Comparison of ENCODE assay signal across 30 cellular contexts in the genomic region with DNA sequence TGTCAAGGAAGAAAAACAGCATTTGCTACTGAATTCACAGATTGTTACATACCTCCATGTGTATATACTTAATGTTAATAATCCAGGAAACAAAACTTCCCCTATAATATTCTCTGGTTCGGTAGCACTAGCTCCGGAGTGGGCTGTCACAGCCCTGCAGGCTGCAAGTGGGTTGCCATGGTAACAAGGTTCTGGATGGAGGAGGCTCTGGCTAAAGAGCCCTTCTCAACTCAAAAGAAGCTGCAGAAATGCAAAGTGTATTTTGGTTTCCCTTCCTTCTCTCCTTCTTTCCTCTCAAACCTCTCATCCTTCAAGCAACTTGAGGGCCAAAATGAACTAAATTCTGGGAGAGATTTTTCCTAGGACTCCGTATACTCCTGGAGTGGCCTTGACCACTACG. TPM values are rescaled to one million over a fixed set of nuclear protein-coding genes. Genes with fewer than 3 reads are reported as not detected.
DNase-seq lines count a peak whose midpoint lies in the region; ATAC-seq and TF ChIP-seq lines count a peak whose summit lies in the region.
"Had no signal": no experiment of that assay in that cellular context is flagged by ENCODE, and none has a peak within 500 bp of the region (broad histone marks: within the 10 kb centered on the region; RNA-seq: fewer than 3 reads in every experiment).

No MANE protein-coding gene starts in this region.

- H3K9me3 Mint-ChIP-seq in CD4-positive, alpha-beta T cell: peaks cover 2% of the 10 kb centered on the region
- H3K9me3 Mint-ChIP-seq in activated T-helper 17 cell treated with anti-CD3 and anti-CD28 coated beads, Interleukin-2, amount 50 U/mL, for 72 hours: peaks cover 8% of the 10 kb centered on the region
- H3K9me3 Mint-ChIP-seq: activated T-cell treated with anti-CD3 and anti-CD28 coated beads, Interleukin-2, amount 50 U/mL, for 24 hours; brain; mesothelial cell of epicardium; T-helper 1 cell treated with Interleukin-12 subunit alpha and Interleukin-12 subunit beta and Interleukin-4 antibody, amounts not matched to agents 30 μg/mL and 1 μg/mL, for 36 hours had no signal

- ATAC-seq in SK-N-SH treated with all-trans-retinoic acid at 6 μM for 48 hours (no peak), GM19035 (IDR thresholded peaks at IDR 0.05; ENCODE audit: unreplicated experiment) (no peak), upper lobe of left lung (ENCODE audit: low FRiP score in 2 of 2) (no peak)
- no peak for ATAC-seq in CD4-positive, alpha-beta T cell (ENCODE audit: poor library complexity)
- no peak for ATAC-seq in activated T-helper 17 cell treated with anti-CD3 and anti-CD28 coated beads, Interleukin-2, amount 50 U/mL, for 72 hours (replicated peaks)
- ATAC-seq: esophagus mucosa; left ventricle myocardium superior; natural killer cell treated with Interleukin-12 subunit alpha and Interleukin-12 subunit beta and Interleukin-15 and Interleukin-18, amount 100 ng/mL, for 72 hours; pancreas; right cardiac atrium; stimulated activated effector memory CD8-positive, alpha-beta T cell treated with anti-CD3 and anti-CD28 coated beads, Interleukin-12 subunit alpha, Interleukin-12 subunit beta, amount 100 ng/mL, for 72 hours had no signal

- H3K4me3 Mint-ChIP-seq in CD4-positive, alpha-beta T cell: no peak overlapping the region
- no peak overlapping the region for H3K4me3 Mint-ChIP-seq in activated T-helper 17 cell treated with anti-CD3 and anti-CD28 coated beads, Interleukin-2, amount 50 U/mL, for 72 hours
- H3K4me3 Mint-ChIP-seq: activated T-cell treated with anti-CD3 and anti-CD28 coated beads, Interleukin-2, amount 50 U/mL, for 24 hours; mesothelial cell of epicardium; natural killer cell treated with Interleukin-12 subunit alpha and Interleukin-12 subunit beta and Interleukin-15 and Interleukin-18, amount 100 ng/mL, for 72 hours; stimulated activated effector memory CD8-positive, alpha-beta T cell treated with anti-CD3 and anti-CD28 coated beads, Interleukin-12 subunit alpha, Interleukin-12 subunit beta, amount 100 ng/mL, for 72 hours; T-helper 1 cell treated with Interleukin-12 subunit alpha and Interleukin-12 subunit beta and Interleukin-4 antibody, amounts not matched to agents 30 μg/mL and 1 μg/mL, for 36 hours had no signal

- no peaks in the 10 kb centered on the region for H3K36me3 Mint-ChIP-seq in CD4-positive, alpha-beta T cell (ENCODE audit: low read depth)
- no peaks in the 10 kb centered on the region for H3K36me3 Mint-ChIP-seq in activated T-helper 17 cell treated with anti-CD3 and anti-CD28 coated beads, Interleukin-2, amount 50 U/mL, for 72 hours (ENCODE audit: low read depth)
- H3K36me3 Mint-ChIP-seq: mesothelial cell of epicardium; natural killer cell treated with Interleukin-12 subunit alpha and Interleukin-12 subunit beta and Interleukin-15 and Interleukin-18, amount 100 ng/mL, for 72 hours; stimulated activated effector memory CD8-positive, alpha-beta T cell treated with anti-CD3 and anti-CD28 coated beads, Interleukin-12 subunit alpha, Interleukin-12 subunit beta, amount 100 ng/mL, for 72 hours had no signal

- H3K9me3 ChIP-seq in SK-N-SH: no peaks in the 10 kb centered on the region
- H3K9me3 ChIP-seq in CD4-positive, alpha-beta T cell (ENCODE audit: control insufficient read depth, low read length): no peaks in the 10 kb centered on the region
- H3K9me3 ChIP-seq in upper lobe of left lung: no peaks in the 10 kb centered on the region
- H3K9me3 ChIP-seq: MG63, pancreas, Peyer's patch, SJSA1, spleen had no signal

- TF ChIP-seq EP300 in SK-N-SH (IDR thresholded peaks at IDR 0.05; ENCODE audit: borderline replicate concordance in 1 of 2, low read depth in 1 of 2, low read length in 1 of 2): no peak
- no peak for TF ChIP-seq EP300 in upper lobe of left lung (IDR thresholded peaks at IDR 0.05)

- H3K36me3 ChIP-seq in SK-N-SH (replicated peaks in 1 of 2; ENCODE audit: control insufficient read depth in 1 of 2, insufficient read depth in 2 of 2, low read length in 1 of 2): no peaks in the 10 kb centered on the region
- H3K36me3 ChIP-seq in upper lobe of left lung: no peaks in the 10 kb centered on the region
- H3K36me3 ChIP-seq: MG63, pancreas, Peyer's patch, SJSA1, spleen had no signal

- no peaks in the 10 kb centered on the region for H3K4me1 Mint-ChIP-seq in CD4-positive, alpha-beta T cell (ENCODE audit: low read depth)
- no peaks in the 10 kb centered on the region for H3K4me1 Mint-ChIP-seq in activated T-helper 17 cell treated with anti-CD3 and anti-CD28 coated beads, Interleukin-2, amount 50 U/mL, for 72 hours
- H3K4me1 Mint-ChIP-seq: mesothelial cell of epicardium; stimulated activated effector memory CD8-positive, alpha-beta T cell treated with anti-CD3 and anti-CD28 coated beads, Interleukin-12 subunit alpha, Interleukin-12 subunit beta, amount 100 ng/mL, for 72 hours had no signal

- H3K27ac Mint-ChIP-seq in CD4-positive, alpha-beta T cell: no peak overlapping the region
- no peak overlapping the region for H3K27ac Mint-ChIP-seq in activated T-helper 17 cell treated with anti-CD3 and anti-CD28 coated beads, Interleukin-2, amount 50 U/mL, for 72 hours
- H3K27ac Mint-ChIP-seq: activated T-cell treated with anti-CD3 and anti-CD28 coated beads, Interleukin-2, amount 50 U/mL, for 24 hours; mesothelial cell of epicardium; natural killer cell treated with Interleukin-12 subunit alpha and Interleukin-12 subunit beta and Interleukin-15 and Interleukin-18, amount 100 ng/mL, for 72 hours; stimulated activated effector memory CD8-positive, alpha-beta T cell treated with anti-CD3 and anti-CD28 coated beads, Interleukin-12 subunit alpha, Interleukin-12 subunit beta, amount 100 ng/mL, for 72 hours; T-helper 1 cell treated with Interleukin-12 subunit alpha and Interleukin-12 subunit beta and Interleukin-4 antibody, amounts not matched to agents 30 μg/mL and 1 μg/mL, for 36 hours had no signal

- H3K9ac ChIP-seq in SK-N-SH: no peak overlapping the region

- CTCF ChIA-PET in SK-N-SH (lab: Yijun Ruan, JAX): interaction anchor here (1.6 to 2.1 kb wide), 3 partner anchors 9 to 221 kb away, joined by 5 to 6 read pairs (median 5); no protein-coding TSS in a partner anchor
- CTCF ChIA-PET in CD4-positive, alpha-beta T cell (lab: Charles Lee): no interaction called here

- peak; percentile 43 for DNase-seq in SK-N-SH
- peak; percentile 16 to 69 for DNase-seq in NCI-H524 (lab: John Stamatoyannopoulos, UW)
- DNase-seq in iPS-NIHi11 (ENCODE audit: low spot score): peak; percentile 34
- no peak for DNase-seq in CD4-positive, alpha-beta T cell
- no peak for DNase-seq in upper lobe of left lung
- DNase-seq: activated CD4-positive, alpha-beta T cell treated with anti-CD3 and anti-CD28 coated beads for 4 hours; activated CD8-positive, alpha-beta memory T cell treated with anti-CD3 and anti-CD28 coated beads for 24 hours; activated T-cell treated with anti-CD3 and anti-CD28 coated beads, Interleukin-2, amount 50 U/mL, for 24 hours; GDM1; GOT3; KBM-7; left ventricle myocardium superior; MG63; NCI-H1694; pancreas; Peyer's patch; right cardiac atrium; spleen; stimulated activated CD4-positive, alpha-beta T cell treated with anti-CD3 and anti-CD28 coated beads, Interleukin-2, amount 100 ng/mL, for 48 hours had no signal

- no peaks in the 10 kb centered on the region for H4K20me1 ChIP-seq in SK-N-SH (ENCODE audit: insufficient read depth)

- TF ChIP-seq POLR2A in upper lobe of left lung (IDR thresholded peaks at IDR 0.05): no peak

- H3K9me2 ChIP-seq in SK-N-SH: no peaks in the 10 kb centered on the region

- intact Hi-C loops in CD4-positive, alpha-beta T cell (cut with DNase I, micrococcal nuclease): no loop called here

- H2AFZ ChIP-seq in SK-N-SH (ENCODE audit: low read depth): no peak overlapping the region
- H2AFZ ChIP-seq: hepatocyte had no signal

- H3K27me3 Mint-ChIP-seq in CD4-positive, alpha-beta T cell: no peaks in the 10 kb centered on the region
- peaks cover 4% of the 10 kb centered on the region for H3K27me3 Mint-ChIP-seq in activated T-helper 17 cell treated with anti-CD3 and anti-CD28 coated beads, Interleukin-2, amount 50 U/mL, for 72 hours
- H3K27me3 Mint-ChIP-seq: activated T-cell treated with anti-CD3 and anti-CD28 coated beads, Interleukin-2, amount 50 U/mL, for 24 hours; brain; natural killer cell treated with Interleukin-12 subunit alpha and Interleukin-12 subunit beta and Interleukin-15 and Interleukin-18, amount 100 ng/mL, for 72 hours had no signal

- POLR2A ChIA-PET in SK-N-SH (lab: Yijun Ruan, JAX): no interaction called here
- POLR2A ChIA-PET in CD4-positive, alpha-beta T cell (lab: Charles Lee): no interaction called here

- no peaks in the 10 kb centered on the region for H3K79me2 ChIP-seq in SK-N-SH (ENCODE audit: insufficient read depth)
- H3K79me2 ChIP-seq: hepatocyte had no signal

- no peak for TF ChIP-seq CTCF in SK-N-SH (IDR thresholded peaks at IDR 0.05)
- no peak for TF ChIP-seq CTCF in CD4-positive, alpha-beta T cell (IDR thresholded peaks at IDR 0.05)
- no peak for TF ChIP-seq CTCF in upper lobe of left lung (IDR thresholded peaks at IDR 0.05)

- H3K4me3 ChIP-seq in SK-N-SH (ENCODE audit: low read depth in 2 of 2, low read length in 1 of 2) (no peak overlapping the region), upper lobe of left lung (no peak overlapping the region)
- H3K4me3 ChIP-seq: hepatocyte, MG63, pancreas, Peyer's patch, SJSA1, spleen had no signal

- no peaks in the 10 kb centered on the region for H3F3A ChIP-seq in SK-N-SH (replicated peaks; ENCODE audit: insufficient read depth)

- 41% methylated on average over 4 of the region's 4 CpGs for WGBS in SK-N-SH (ENCODE audit: low lambda C conversion rate)
- WGBS in upper lobe of left lung, 2 donors: 53 to 62% methylated on average over 4 of the region's 4 CpGs

- H3K27ac ChIP-seq in SK-N-SH (ENCODE audit: low read depth in 2 of 2, low read length in 1 of 2) (no peak overlapping the region; a peak in 1 of 4 replicates), upper lobe of left lung (no peak overlapping the region)
- no peak overlapping the region for H3K27ac ChIP-seq in CD4-positive, alpha-beta T cell (ENCODE audit: low read depth, low read length)
- H3K27ac ChIP-seq: hepatocyte, pancreas, Peyer's patch, SJSA1, spleen had no signal

- no peak for TF ChIP-seq RAD21 in SK-N-SH (IDR thresholded peaks at IDR 0.05; ENCODE audit: low read length)

- no peak overlapping the region for H3K4me2 ChIP-seq in SK-N-SH
- H3K4me2 ChIP-seq: hepatocyte had no signal

- no peaks in the 10 kb centered on the region for H3K27me3 ChIP-seq in SK-N-SH (ENCODE audit: insufficient read depth)
- H3K27me3 ChIP-seq in CD4-positive, alpha-beta T cell (ENCODE audit: control insufficient read depth, insufficient read depth, low read length): no peaks in the 10 kb centered on the region
- H3K27me3 ChIP-seq in upper lobe of left lung: no peaks in the 10 kb centered on the region
- H3K27me3 ChIP-seq: MG63, pancreas, Peyer's patch, SJSA1 had no signal

- peaks cover 0 to 8% of the 10 kb centered on the region in 2 experiments; a peak in 1 of 4 replicates for H3K4me1 ChIP-seq in SK-N-SH (ENCODE audit: control insufficient read depth in 1 of 2, insufficient read depth in 2 of 2, low read depth in 1 of 2, low read length in 1 of 2)
- H3K4me1 ChIP-seq in upper lobe of left lung: no peaks in the 10 kb centered on the region
- H3K4me1 ChIP-seq: pancreas, Peyer's patch, SJSA1, spleen had no signal

RNA-seq across cellular contexts. Expression of a gene that starts 45.2 kb away (rescaled TPM):
- polyA plus RNA-seq in SK-N-SH (2012; rRNA removed): 0.13 and 0.29 TPM in 2 replicates
- polyA plus RNA-seq in SK-N-SH (2012; cell fraction: cytosol; rRNA removed): 0.21 and 0.39 TPM in 2 replicates
- polyA plus RNA-seq in SK-N-SH (2012; cell fraction: nucleus; rRNA removed): 0.20 TPM in 2 replicates
- total RNA-seq in CD4-positive, alpha-beta T cell: not detected
- 1 to 10 TPM in 1 of 6 donors, under 1 TPM in 3, not detected in 2; 0.15 to 1.0 (median 0.32) TPM for total RNA-seq in upper lobe of left lung
- not detected for total RNA-seq in activated T-helper 17 cell treated with anti-CD3 and anti-CD28 coated beads, Interleukin-2, amount 50 U/mL, for 72 hours
- total RNA-seq: esophagus mucosa; natural killer cell treated with Interleukin-12 subunit alpha and Interleukin-12 subunit beta and Interleukin-15 and Interleukin-18, amount 100 ng/mL, for 72 hours had no signal
- polyA plus RNA-seq: hepatocyte had no signal

RNA-seq across cellular contexts. Expression of a gene that starts 51.4 kb away (rescaled TPM):
- polyA plus RNA-seq in SK-N-SH (2012; rRNA removed): 0.12 and 0.62 TPM in 2 replicates
- 0.26 and 0.51 TPM in 2 replicates for polyA plus RNA-seq in SK-N-SH (2012; cell fraction: cytosol; rRNA removed)
- polyA plus RNA-seq in SK-N-SH (2012; cell fraction: nucleus; rRNA removed): 0.50 and 0.55 TPM in 2 replicates
- not detected for total RNA-seq in CD4-positive, alpha-beta T cell
- under 1 TPM in 2 of 6 donors, not detected in 4; 0.06 to 0.07 TPM for total RNA-seq in upper lobe of left lung
- not detected for total RNA-seq in activated T-helper 17 cell treated with anti-CD3 and anti-CD28 coated beads, Interleukin-2, amount 50 U/mL, for 72 hours
- total RNA-seq: esophagus mucosa; natural killer cell treated with Interleukin-12 subunit alpha and Interleukin-12 subunit beta and Interleukin-15 and Interleukin-18, amount 100 ng/mL, for 72 hours; Peyer's patch; SJSA1 had no signal
- polyA plus RNA-seq: hepatocyte had no signal

Comparison
In these comparisons a context has a peak if more than half of its experiments do, and no peak if none do; other contexts are left out.
1. DNase-seq: peak in SK-N-SH (single experiment), NCI-H524 (2 of 2) and iPS-NIHi11 (single experiment); none in CD4-positive, alpha-beta T cell (0 of 10) and upper lobe of left lung (0 of 2).